Comparison of ENCODE assay signal across 19 cellular contexts in genomic region chr3:4061854-4062360, GRCh38.
"Had no signal": no experiment of that assay in that cellular context is flagged by ENCODE, and none has a peak within 500 bp of the region (broad histone marks: within the 10 kb centered on the region; RNA-seq: fewer than 3 reads in every experiment).

No MANE protein-coding gene starts in this region.

- H3K27ac Mint-ChIP-seq: activated naive CD4-positive, alpha-beta T cell treated with anti-CD3 and anti-CD28 coated beads, Interleukin-2, amount 50 U/mL, for 72 hours; activated T-cell treated with anti-CD3 and anti-CD28 coated beads, Interleukin-2, amount 50 U/mL, for 72 hours; nephron had no signal

- DNase-seq: activated CD4-positive, alpha-beta T cell treated with anti-CD3 and anti-CD28 coated beads, Interleukin-2, amount 50 U/mL, for 4 hours; activated effector memory CD4-positive, alpha-beta T cell treated with anti-CD3 and anti-CD28 coated beads, Interleukin-2, amount 50 U/mL, for 16 hours; activated T-cell treated with anti-CD3 and anti-CD28 coated beads, Interleukin-2, amount 50 U/mL, for 72 hours; adrenal gland; effector CD8-positive, alpha-beta T cell; gastrocnemius medialis; heart left ventricle; mesenchymal stem cell; nucleus accumbens; posterior cingulate gyrus; stimulated activated CD4-positive, alpha-beta T cell treated with anti-CD3 and anti-CD28 coated beads, Interleukin-2, amount 100 ng/mL, for 24 hours; T-helper 2 cell; upper lobe of right lung; WERI-Rb-1 had no signal

- H3K27me3 ChIP-seq: adrenal gland, breast epithelium, gastrocnemius medialis, heart left ventricle, upper lobe of right lung had no signal

- H3K4me3 ChIP-seq: adrenal gland, breast epithelium, gastrocnemius medialis, heart left ventricle, thoracic aorta, upper lobe of right lung had no signal

- H3K9me3 ChIP-seq: adrenal gland, breast epithelium, gastrocnemius medialis, heart left ventricle, thoracic aorta, upper lobe of right lung had no signal

- H3K27ac ChIP-seq: adrenal gland, breast epithelium, gastrocnemius medialis, heart left ventricle, thoracic aorta, upper lobe of right lung, WERI-Rb-1 had no signal

- H3K4me3 Mint-ChIP-seq: activated T-cell treated with anti-CD3 and anti-CD28 coated beads, Interleukin-2, amount 50 U/mL, for 72 hours; nephron had no signal

- H3K9me3 Mint-ChIP-seq: activated naive CD4-positive, alpha-beta T cell treated with anti-CD3 and anti-CD28 coated beads, Interleukin-2, amount 50 U/mL, for 72 hours; activated T-cell treated with anti-CD3 and anti-CD28 coated beads, Interleukin-2, amount 50 U/mL, for 72 hours; nephron had no signal

- H3K36me3 Mint-ChIP-seq: activated naive CD4-positive, alpha-beta T cell treated with anti-CD3 and anti-CD28 coated beads, Interleukin-2, amount 50 U/mL, for 72 hours had no signal

- H3K36me3 ChIP-seq: adrenal gland, breast epithelium, gastrocnemius medialis, heart left ventricle, thoracic aorta, upper lobe of right lung, WERI-Rb-1 had no signal

- ATAC-seq: activated naive CD4-positive, alpha-beta T cell treated with anti-CD3 and anti-CD28 coated beads, Interleukin-2, amount 50 U/mL, for 72 hours; activated T-cell treated with anti-CD3 and anti-CD28 coated beads, Interleukin-2, amount 50 U/mL, for 72 hours; esophagus mucosa; gastrocnemius medialis; heart left ventricle had no signal

- H3K4me1 ChIP-seq: adrenal gland, breast epithelium, gastrocnemius medialis, upper lobe of right lung had no signal
